In the genomic region with DNA sequence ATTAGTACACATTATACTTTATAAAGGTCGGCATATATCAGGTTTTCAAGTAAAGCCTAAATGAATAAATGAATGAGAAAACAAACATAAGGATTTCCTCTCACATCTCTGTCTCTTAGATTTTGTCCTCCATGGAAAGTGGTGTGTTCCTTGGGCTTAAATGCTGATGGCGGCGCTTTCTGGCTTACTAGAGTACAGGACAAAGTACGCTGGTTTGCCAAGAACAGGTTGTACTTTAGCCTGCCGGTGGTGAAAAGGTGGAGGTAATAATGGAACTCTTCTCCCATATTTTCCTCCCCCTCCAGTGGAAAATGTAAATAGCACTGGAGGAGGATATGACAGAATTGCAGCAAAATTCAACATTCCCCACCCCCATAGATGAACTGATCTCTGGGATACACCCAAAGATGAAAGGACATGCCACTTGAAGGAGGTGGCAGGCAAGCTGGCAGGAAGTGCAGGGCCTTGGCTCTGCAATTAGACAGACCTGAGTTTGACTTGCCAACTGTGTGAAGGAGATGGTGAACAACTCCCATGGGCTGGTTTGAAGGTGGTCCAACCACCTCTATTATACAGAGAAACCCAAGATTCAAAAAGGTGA, we compare ENCODE assay signal across 2 cellular contexts.
TF ChIP-seq lines count a peak whose summit lies in the region.

No MANE protein-coding gene starts in this region.

TF ChIP-seq in K562, 482 proteins besides CTCF, POLR2A, EP300 and RAD21 (continued from another document):
- TF ChIP-seq, protein P1, sequence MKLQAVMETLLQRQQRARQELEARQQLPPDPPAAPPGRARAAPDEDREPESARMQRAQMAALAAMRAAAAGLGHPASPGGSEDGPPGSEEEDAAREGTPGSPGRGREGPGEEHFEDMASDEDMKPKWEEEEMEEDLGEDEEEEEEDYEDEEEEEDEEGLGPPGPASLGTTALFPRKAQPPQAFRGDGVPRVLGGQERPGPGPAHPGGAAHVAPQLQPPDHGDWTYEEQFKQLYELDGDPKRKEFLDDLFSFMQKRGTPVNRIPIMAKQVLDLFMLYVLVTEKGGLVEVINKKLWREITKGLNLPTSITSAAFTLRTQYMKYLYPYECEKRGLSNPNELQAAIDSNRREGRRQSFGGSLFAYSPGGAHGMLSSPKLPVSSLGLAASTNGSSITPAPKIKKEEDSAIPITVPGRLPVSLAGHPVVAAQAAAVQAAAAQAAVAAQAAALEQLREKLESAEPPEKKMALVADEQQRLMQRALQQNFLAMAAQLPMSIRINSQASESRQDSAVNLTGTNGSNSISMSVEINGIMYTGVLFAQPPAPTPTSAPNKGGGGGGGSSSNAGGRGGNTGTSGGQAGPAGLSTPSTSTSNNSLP (IDR thresholded peaks at IDR 0.05; ENCODE audit: borderline replicate concordance, low read depth, low read length), result no peak

TF ChIP-seq in liver, 16 proteins besides CTCF, POLR2A, EP300 and RAD21 (continued from another document):
- TF ChIP-seq, protein P2, sequence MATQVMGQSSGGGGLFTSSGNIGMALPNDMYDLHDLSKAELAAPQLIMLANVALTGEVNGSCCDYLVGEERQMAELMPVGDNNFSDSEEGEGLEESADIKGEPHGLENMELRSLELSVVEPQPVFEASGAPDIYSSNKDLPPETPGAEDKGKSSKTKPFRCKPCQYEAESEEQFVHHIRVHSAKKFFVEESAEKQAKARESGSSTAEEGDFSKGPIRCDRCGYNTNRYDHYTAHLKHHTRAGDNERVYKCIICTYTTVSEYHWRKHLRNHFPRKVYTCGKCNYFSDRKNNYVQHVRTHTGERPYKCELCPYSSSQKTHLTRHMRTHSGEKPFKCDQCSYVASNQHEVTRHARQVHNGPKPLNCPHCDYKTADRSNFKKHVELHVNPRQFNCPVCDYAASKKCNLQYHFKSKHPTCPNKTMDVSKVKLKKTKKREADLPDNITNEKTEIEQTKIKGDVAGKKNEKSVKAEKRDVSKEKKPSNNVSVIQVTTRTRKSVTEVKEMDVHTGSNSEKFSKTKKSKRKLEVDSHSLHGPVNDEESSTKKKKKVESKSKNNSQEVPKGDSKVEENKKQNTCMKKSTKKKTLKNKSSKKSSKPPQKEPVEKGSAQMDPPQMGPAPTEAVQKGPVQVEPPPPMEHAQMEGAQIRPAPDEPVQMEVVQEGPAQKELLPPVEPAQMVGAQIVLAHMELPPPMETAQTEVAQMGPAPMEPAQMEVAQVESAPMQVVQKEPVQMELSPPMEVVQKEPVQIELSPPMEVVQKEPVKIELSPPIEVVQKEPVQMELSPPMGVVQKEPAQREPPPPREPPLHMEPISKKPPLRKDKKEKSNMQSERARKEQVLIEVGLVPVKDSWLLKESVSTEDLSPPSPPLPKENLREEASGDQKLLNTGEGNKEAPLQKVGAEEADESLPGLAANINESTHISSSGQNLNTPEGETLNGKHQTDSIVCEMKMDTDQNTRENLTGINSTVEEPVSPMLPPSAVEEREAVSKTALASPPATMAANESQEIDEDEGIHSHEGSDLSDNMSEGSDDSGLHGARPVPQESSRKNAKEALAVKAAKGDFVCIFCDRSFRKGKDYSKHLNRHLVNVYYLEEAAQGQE (IDR thresholded peaks at IDR 0.05), result peak; percentile 34
- peak; percentile 74 for TF ChIP-seq SP1 (IDR thresholded peaks at IDR 0.05)
